20 cellular contexts compared by ENCODE assay signal in the genomic region with DNA sequence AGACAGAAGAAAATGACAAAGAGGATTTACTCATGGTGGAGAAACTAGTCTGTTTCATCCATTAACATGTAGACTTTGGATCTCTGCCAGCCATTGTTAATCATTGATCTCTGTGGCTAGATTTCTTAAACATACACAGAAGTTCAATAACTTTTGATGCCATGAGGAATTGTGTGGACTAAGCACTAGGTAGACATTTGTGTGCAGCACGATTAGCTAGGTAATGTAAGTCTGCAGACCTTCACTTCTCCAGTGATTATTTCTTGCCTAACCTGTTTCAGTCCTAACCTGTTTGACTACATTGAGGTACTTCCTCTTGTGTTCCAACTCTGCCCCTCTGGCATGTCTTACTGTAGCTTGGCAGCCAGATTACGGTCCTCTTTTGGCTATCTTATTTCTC.
DNase-seq lines count a peak whose midpoint lies in the region; ATAC-seq, FAIRE-seq and TF ChIP-seq lines count a peak whose summit lies in the region.
"Had no signal": no experiment of that assay in that cellular context is flagged by ENCODE, and none has a peak within 500 bp of the region (broad histone marks: within the 10 kb centered on the region; RNA-seq: fewer than 3 reads in every experiment).

No MANE protein-coding gene starts in this region.

- DNase-seq in GM23338 (ENCODE audit: low spot score) (peak; percentile 21), PC-3 (peak; percentile 93), glomerular endothelial cell (ENCODE audit: extremely low read depth, low read depth, low spot score) (peak; percentile 9), kidney (no peak), neural progenitor cell (ENCODE audit: low spot score) (no peak), NCI-H1092 treated with DMSO at 0.1 percent for 48 hours (lab: John Stamatoyannopoulos, UW) (no peak)
- DNase-seq: activated gamma-delta T cell treated with Interleukin-2 at 50 U/mL for 16 hours; DMS79 treated with DMSO at 0.1 percent for 48 hours; effector memory CD8-positive, alpha-beta T cell; naive thymus-derived CD8-positive, alpha-beta T cell; NCI-H1436 treated with DMSO at 0.1 percent for 48 hours; NCI-H774; SHP77; stimulated activated CD4-positive, alpha-beta T cell treated with anti-CD3 and anti-CD28 coated beads, Interleukin-4, amount 100 ng/mL, for 4 hours had no signal

- no peaks in the 10 kb centered on the region for H3F3A ChIP-seq in GM23338 (replicated peaks; ENCODE audit: low read depth)
- H3F3A ChIP-seq in PC-3 (ENCODE audit: low read length, unreplicated experiment), result no peaks in the 10 kb centered on the region
- no peaks in the 10 kb centered on the region for H3F3A ChIP-seq in neural progenitor cell (ENCODE audit: low read depth)

- H3K27me3 ChIP-seq in GM23338 (ENCODE audit: insufficient read depth), result no peaks in the 10 kb centered on the region
- no peaks in the 10 kb centered on the region for H3K27me3 ChIP-seq in PC-3 (ENCODE audit: low read length)
- no peaks in the 10 kb centered on the region for H3K27me3 ChIP-seq in neural progenitor cell
- H3K27me3 ChIP-seq: right atrium auricular region, vagina had no signal

- intact Hi-C loops in PC-3 (cut with micrococcal nuclease), result no loop called here
- intact Hi-C loops in kidney (cut with DNase I), result loop anchor here (10.0 kb wide), 1 partner anchor 1171 kb away; no protein-coding TSS in a partner anchor

- H3K4me2 ChIP-seq in GM23338 (no peak overlapping the region), PC-3 (ENCODE audit: low read length) (peak overlapping the region; percentile 39), neural progenitor cell (no peak overlapping the region)

- no peaks in the 10 kb centered on the region for H3K36me3 ChIP-seq in GM23338 (ENCODE audit: insufficient read depth)
- H3K36me3 ChIP-seq in PC-3 (ENCODE audit: low read depth, low read length), result no peaks in the 10 kb centered on the region
- no peaks in the 10 kb centered on the region for H3K36me3 ChIP-seq in kidney (ENCODE audit: control insufficient read depth in 1 of 2, insufficient read depth in 2 of 2, low read length in 2 of 2)
- no peaks in the 10 kb centered on the region for H3K36me3 ChIP-seq in neural progenitor cell
- H3K36me3 ChIP-seq: right atrium auricular region, vagina had no signal

- H3K27me3 Mint-ChIP-seq in GM23338 (ENCODE audit: insufficient read depth, low read depth, poor library complexity), result no peaks in the 10 kb centered on the region
- no peaks in the 10 kb centered on the region for H3K27me3 Mint-ChIP-seq in nephron (ENCODE audit: low read depth)
- H3K27me3 Mint-ChIP-seq in neural progenitor cell (ENCODE audit: insufficient read depth, low read depth), result no peaks in the 10 kb centered on the region
- H3K27me3 Mint-ChIP-seq: brain; effector memory CD8-positive, alpha-beta T cell; naive thymus-derived CD8-positive, alpha-beta T cell had no signal

- TF ChIP-seq CTCF in GM23338 (conservative IDR thresholded peaks at IDR 0.05; ENCODE audit: low read depth in 2 of 2) (no peak), PC-3 (conservative IDR thresholded peaks at IDR 0.05; ENCODE audit: low read depth, low read length) (no peak), nephron (IDR thresholded peaks at IDR 0.05; ENCODE audit: unreplicated experiment in 3 of 3) (no peak), kidney (IDR thresholded peaks at IDR 0.05; ENCODE audit: borderline replicate concordance, extremely low read depth, insufficient read depth) (no peak), neural progenitor cell (IDR thresholded peaks at IDR 0.05) (no peak)

- no peak overlapping the region for H3K27ac ChIP-seq in GM23338 (ENCODE audit: low read depth)
- H3K27ac ChIP-seq in PC-3 (ENCODE audit: low read length), result no peak overlapping the region
- no peak overlapping the region for H3K27ac ChIP-seq in kidney (ENCODE audit: low read depth in 2 of 2, low read length in 2 of 2)
- H3K27ac ChIP-seq in neural progenitor cell, result no peak overlapping the region
- H3K27ac ChIP-seq: right atrium auricular region, vagina had no signal

- no peak for FAIRE-seq in kidney (lab: Jason Lieb, UNC)

- H3K36me3 Mint-ChIP-seq in GM23338 (ENCODE audit: low read depth) (no peaks in the 10 kb centered on the region), nephron (ENCODE audit: low read depth) (no peaks in the 10 kb centered on the region), neural progenitor cell (no peaks in the 10 kb centered on the region)
- H3K36me3 Mint-ChIP-seq: brain; naive thymus-derived CD8-positive, alpha-beta T cell; stimulated activated effector memory CD8-positive, alpha-beta T cell treated with anti-CD3 and anti-CD28 coated beads, Interleukin-12 subunit alpha, Interleukin-12 subunit beta, amount 100 ng/mL, for 72 hours had no signal

- H3K9me2 ChIP-seq in GM23338 (ENCODE audit: insufficient read depth) (no peaks in the 10 kb centered on the region), PC-3 (replicated peaks; ENCODE audit: low read length) (no peaks in the 10 kb centered on the region)

- no peak overlapping the region for H3K9ac ChIP-seq in PC-3 (ENCODE audit: low read length)
- H3K9ac ChIP-seq in kidney (ENCODE audit: low read length in 2 of 2), result no peak overlapping the region
- no peak overlapping the region for H3K9ac ChIP-seq in neural progenitor cell

- H3K27ac Mint-ChIP-seq in GM23338 (no peak overlapping the region), nephron (peak overlapping the region; percentile 27 to 84 (median 72)), neural progenitor cell (no peak overlapping the region)
- H3K27ac Mint-ChIP-seq: brain; naive thymus-derived CD8-positive, alpha-beta T cell; stimulated activated effector memory CD8-positive, alpha-beta T cell treated with anti-CD3 and anti-CD28 coated beads, Interleukin-12 subunit alpha, Interleukin-12 subunit beta, amount 100 ng/mL, for 72 hours had no signal

- H3K9me3 Mint-ChIP-seq in GM23338 (no peaks in the 10 kb centered on the region), nephron (no peaks in the 10 kb centered on the region), neural progenitor cell (no peaks in the 10 kb centered on the region)
- H3K9me3 Mint-ChIP-seq: brain had no signal

- H3K4me1 ChIP-seq in GM23338 (ENCODE audit: insufficient read depth) (0 out of 2 replicates have a peak, but pooled peaks cover 2% of the 10 kb centered on the region), PC-3 (ENCODE audit: insufficient read depth, low read length) (peaks cover 14% of the 10 kb centered on the region), kidney (ENCODE audit: control insufficient read depth in 1 of 2, insufficient read depth in 1 of 2, low read depth in 1 of 2, low read length in 2 of 2) (no peaks in the 10 kb centered on the region), neural progenitor cell (no peaks in the 10 kb centered on the region)
- H3K4me1 ChIP-seq: right atrium auricular region, vagina had no signal

- ATAC-seq in GM23338 (no peak), PC-3 (peak; percentile 91), GM19467 (IDR thresholded peaks at IDR 0.05; ENCODE audit: unreplicated experiment) (no peak)
- ATAC-seq: effector memory CD8-positive, alpha-beta T cell; naive thymus-derived CD8-positive, alpha-beta T cell; stimulated activated effector memory CD8-positive, alpha-beta T cell treated with anti-CD3 and anti-CD28 coated beads, Interleukin-12 subunit alpha, Interleukin-12 subunit beta, amount 100 ng/mL, for 72 hours had no signal

- BruUV-seq in PC-3 (replicated peaks; lab: Mats Ljungman, UMichigan), result no TSS peak

- H2AFZ ChIP-seq in GM23338, result no peak overlapping the region
- H2AFZ ChIP-seq in PC-3 (ENCODE audit: low read length), result no peak overlapping the region
- H2AFZ ChIP-seq in neural progenitor cell (replicated peaks), result no peak overlapping the region

- CTCF ChIA-PET in PC-3 (lab: Charles Lee), result no interaction called here

- H3K9me3 ChIP-seq in PC-3 (ENCODE audit: low read length), result no peaks in the 10 kb centered on the region
- H3K9me3 ChIP-seq in kidney (ENCODE audit: control insufficient read depth in 1 of 2, low read length in 2 of 2), result no peaks in the 10 kb centered on the region
- H3K9me3 ChIP-seq in neural progenitor cell (ENCODE audit: low read depth), result no peaks in the 10 kb centered on the region
- H3K9me3 ChIP-seq: right atrium auricular region, vagina had no signal

- POLR2A ChIA-PET in PC-3 (lab: Charles Lee; ENCODE audit: unreplicated experiment), result no interaction called here

- peaks cover 2% of the 10 kb centered on the region; the same call in 2 of the 3 replicates for H3K4me1 Mint-ChIP-seq in GM23338
- H3K4me1 Mint-ChIP-seq in nephron, result no peaks in the 10 kb centered on the region
- no peaks in the 10 kb centered on the region for H3K4me1 Mint-ChIP-seq in neural progenitor cell
- H3K4me1 Mint-ChIP-seq: brain; naive thymus-derived CD8-positive, alpha-beta T cell; stimulated activated effector memory CD8-positive, alpha-beta T cell treated with anti-CD3 and anti-CD28 coated beads, Interleukin-12 subunit alpha, Interleukin-12 subunit beta, amount 100 ng/mL, for 72 hours had no signal

- H4K20me1 ChIP-seq in GM23338 (replicated peaks; ENCODE audit: insufficient read depth), result no peaks in the 10 kb centered on the region
- no peaks in the 10 kb centered on the region for H4K20me1 ChIP-seq in PC-3 (ENCODE audit: low read length)
- H4K20me1 ChIP-seq in neural progenitor cell (ENCODE audit: low read depth), result no peaks in the 10 kb centered on the region

- H3K4me3 Mint-ChIP-seq in GM23338 (no peak overlapping the region), nephron (no peak overlapping the region), neural progenitor cell (no peak overlapping the region)
- H3K4me3 Mint-ChIP-seq: brain; effector memory CD8-positive, alpha-beta T cell; naive thymus-derived CD8-positive, alpha-beta T cell; stimulated activated effector memory CD8-positive, alpha-beta T cell treated with anti-CD3 and anti-CD28 coated beads, Interleukin-12 subunit alpha, Interleukin-12 subunit beta, amount 100 ng/mL, for 72 hours had no signal

- H3K4me3 ChIP-seq in GM23338 (no peak overlapping the region), PC-3 (ENCODE audit: low read length) (no peak overlapping the region), kidney (ENCODE audit: low read length in 2 of 2) (no peak overlapping the region), neural progenitor cell (no peak overlapping the region)
- H3K4me3 ChIP-seq: right atrium auricular region, vagina had no signal

- H3K79me2 ChIP-seq in GM23338 (replicated peaks; ENCODE audit: insufficient read depth) (no peaks in the 10 kb centered on the region), PC-3 (ENCODE audit: low read length) (no peaks in the 10 kb centered on the region), neural progenitor cell (ENCODE audit: low read depth) (no peaks in the 10 kb centered on the region)

Comparison
In these comparisons a context has a peak if more than half of its experiments do, and no peak if none do; other contexts are left out.
1. DNase-seq: peak in GM23338 (single experiment), PC-3 (single experiment) and glomerular endothelial cell (single experiment); none in kidney (single experiment), neural progenitor cell (single experiment) and NCI-H1092 treated with DMSO at 0.1 percent for 48 hours (single experiment).
2. H3K27ac Mint-ChIP-seq: peak in nephron (3 of 3); none in GM23338 (single experiment) and neural progenitor cell (single experiment).